36 cellular contexts compared by ENCODE assay signal in the genomic region with DNA sequence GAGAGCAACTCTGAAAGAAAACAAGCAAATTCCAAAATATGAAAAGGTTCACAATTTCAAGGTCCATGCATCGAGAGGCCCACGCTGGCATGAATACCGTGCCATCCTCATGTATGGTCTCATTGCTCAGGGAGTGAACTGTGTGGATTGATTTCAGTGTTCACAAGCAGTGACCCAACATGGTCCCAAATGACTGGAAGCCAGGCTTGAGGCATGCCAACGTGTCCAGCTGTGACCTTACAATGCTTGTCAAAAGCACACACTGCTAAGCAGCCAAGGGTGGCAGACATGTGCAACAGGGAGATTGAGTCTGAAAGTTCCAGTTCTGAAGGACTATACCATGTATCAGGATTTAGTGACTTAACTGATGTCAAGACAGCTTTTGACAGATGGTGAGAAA. TPM values are rescaled to one million over a fixed set of nuclear protein-coding genes. Genes with fewer than 3 reads are reported as not detected.
"Had no signal": no experiment of that assay in that cellular context is flagged by ENCODE, and none has a peak within 500 bp of the region (broad histone marks: within the 10 kb centered on the region; RNA-seq: fewer than 3 reads in every experiment).

No MANE protein-coding gene starts in this region.

- H2AFZ ChIP-seq: parathyroid adenoma had no signal

- H3K4me1 ChIP-seq: parathyroid adenoma, psoas muscle, right lobe of liver, spleen, suprapubic skin, testis, tibial artery, upper lobe of left lung, uterus had no signal

- H3K9me3 ChIP-seq: psoas muscle, right lobe of liver, suprapubic skin, testis, uterus had no signal

- H3K79me2 ChIP-seq: parathyroid adenoma had no signal

- DNase-seq: naive B cell; naive thymus-derived CD8-positive, alpha-beta T cell; nephron progenitor cell; nucleus accumbens; psoas muscle; right cardiac atrium; right lobe of liver; spleen; stimulated activated CD4-positive, alpha-beta T cell treated with anti-CD3 and anti-CD28 coated beads, Interleukin-12 subunit alpha, Interleukin-12 subunit beta, amount 100 ng/mL, for 4 hours; stimulated activated CD4-positive, alpha-beta T cell treated with anti-CD3 and anti-CD28 coated beads, Interleukin-1b, Interleukin-23, amount 100 ng/mL, for 48 hours; stimulated activated CD4-positive, alpha-beta T cell treated with anti-CD3 and anti-CD28 coated beads, Interleukin-4, amount 100 ng/mL, for 1 hour; stimulated activated CD4-positive, alpha-beta T cell treated with anti-CD3 and anti-CD28 coated beads, Interleukin-4, amount 100 ng/mL, for 4 hours; stimulated activated naive B cell treated with anti-CD40 and anti-IgM and Interleukin-4, amounts not matched to agents 10 μg/mL and 1 μg/mL and 100 μg/mL, for 72 hours; stimulated activated naive CD8-positive, alpha-beta T cell treated with anti-CD3 and anti-CD28 coated beads, Interleukin-15, amount 100 ng/mL, for 72 hours; stimulated activated naive CD8-positive, alpha-beta T cell treated with anti-CD3 and anti-CD28 coated beads, Interleukin-15, Interleukin-2, amounts not matched to agents 100 U/mL and 50 U/mL, for 24 hours; substantia nigra; testis; tibial artery; trophoblast cell; upper lobe of left lung; uterus had no signal

- H3K4me2 ChIP-seq: smooth muscle cell had no signal

- H3K4me3 ChIP-seq: psoas muscle, right lobe of liver, skin epidermis, smooth muscle cell, spleen, suprapubic skin, testis, tibial artery, upper lobe of left lung, uterus had no signal

- H3K9ac ChIP-seq: parathyroid adenoma had no signal

- H3K27me3 Mint-ChIP-seq: progenitor cell of endocrine pancreas; stimulated activated naive CD8-positive, alpha-beta T cell treated with anti-CD3 and anti-CD28 coated beads, Interleukin-15, amount 100 ng/mL, for 72 hours had no signal

- ATAC-seq: naive thymus-derived CD8-positive, alpha-beta T cell; natural killer cell treated with Interleukin-12 subunit alpha and Interleukin-12 subunit beta and Interleukin-15 and Interleukin-18, amount 100 ng/mL, for 72 hours; psoas muscle; right cardiac atrium; right lobe of liver; stimulated activated effector memory CD8-positive, alpha-beta T cell treated with anti-CD3 and anti-CD28 coated beads, Interleukin-12 subunit alpha, Interleukin-12 subunit beta, amount 100 ng/mL, for 72 hours; stimulated activated naive B cell treated with anti-CD40 and anti-IgM and Interleukin-4, amounts not matched to agents 10 μg/mL and 1 μg/mL and 100 μg/mL, for 72 hours; stimulated activated naive CD8-positive, alpha-beta T cell treated with anti-CD3 and anti-CD28 coated beads, Interleukin-15, amount 100 ng/mL, for 72 hours; stimulated activated naive CD8-positive, alpha-beta T cell treated with anti-CD3 and anti-CD28 coated beads, Interleukin-15, Interleukin-2, amounts not matched to agents 100 U/mL and 50 U/mL, for 24 hours had no signal

- H3K27me3 ChIP-seq: neutrophil, right lobe of liver, suprapubic skin, testis, upper lobe of left lung, uterus had no signal

- H3K27ac Mint-ChIP-seq: naive B cell; naive thymus-derived CD8-positive, alpha-beta T cell; natural killer cell treated with Interleukin-12 subunit alpha and Interleukin-12 subunit beta and Interleukin-15 and Interleukin-18, amount 100 ng/mL, for 72 hours; nephron progenitor cell; progenitor cell of endocrine pancreas; stimulated activated effector memory CD8-positive, alpha-beta T cell treated with anti-CD3 and anti-CD28 coated beads, Interleukin-12 subunit alpha, Interleukin-12 subunit beta, amount 100 ng/mL, for 72 hours; stimulated activated naive B cell treated with anti-CD40 and anti-IgM and Interleukin-4, amounts not matched to agents 10 μg/mL and 1 μg/mL and 100 μg/mL, for 72 hours; stimulated activated naive CD8-positive, alpha-beta T cell treated with anti-CD3 and anti-CD28 coated beads, Interleukin-15, amount 100 ng/mL, for 72 hours had no signal

- H3K27ac ChIP-seq: neutrophil, parathyroid adenoma, psoas muscle, right lobe of liver, skin epidermis, spleen, suprapubic skin, testis, tibial artery, upper lobe of left lung, uterus had no signal

- H3K36me3 Mint-ChIP-seq: naive B cell; natural killer cell treated with Interleukin-12 subunit alpha and Interleukin-12 subunit beta and Interleukin-15 and Interleukin-18, amount 100 ng/mL, for 72 hours; stimulated activated effector memory CD8-positive, alpha-beta T cell treated with anti-CD3 and anti-CD28 coated beads, Interleukin-12 subunit alpha, Interleukin-12 subunit beta, amount 100 ng/mL, for 72 hours had no signal

- H3K4me1 Mint-ChIP-seq: naive B cell; naive thymus-derived CD8-positive, alpha-beta T cell; stimulated activated effector memory CD8-positive, alpha-beta T cell treated with anti-CD3 and anti-CD28 coated beads, Interleukin-12 subunit alpha, Interleukin-12 subunit beta, amount 100 ng/mL, for 72 hours; stimulated activated naive B cell treated with anti-CD40 and anti-IgM and Interleukin-4, amounts not matched to agents 10 μg/mL and 1 μg/mL and 100 μg/mL, for 72 hours; stimulated activated naive CD8-positive, alpha-beta T cell treated with anti-CD3 and anti-CD28 coated beads, Interleukin-15, amount 100 ng/mL, for 72 hours had no signal

- H3K36me3 ChIP-seq: neutrophil, right lobe of liver, spleen, suprapubic skin, tibial artery, upper lobe of left lung, uterus had no signal

- H3K4me3 Mint-ChIP-seq: naive B cell; naive thymus-derived CD8-positive, alpha-beta T cell; natural killer cell treated with Interleukin-12 subunit alpha and Interleukin-12 subunit beta and Interleukin-15 and Interleukin-18, amount 100 ng/mL, for 72 hours; nephron progenitor cell; neural crest cell; stimulated activated effector memory CD8-positive, alpha-beta T cell treated with anti-CD3 and anti-CD28 coated beads, Interleukin-12 subunit alpha, Interleukin-12 subunit beta, amount 100 ng/mL, for 72 hours; stimulated activated naive B cell treated with anti-CD40 and anti-IgM and Interleukin-4, amounts not matched to agents 10 μg/mL and 1 μg/mL and 100 μg/mL, for 72 hours; stimulated activated naive CD8-positive, alpha-beta T cell treated with anti-CD3 and anti-CD28 coated beads, Interleukin-15, amount 100 ng/mL, for 72 hours had no signal

- H3K9me3 Mint-ChIP-seq: natural killer cell treated with Interleukin-12 subunit alpha and Interleukin-12 subunit beta and Interleukin-15 and Interleukin-18, amount 100 ng/mL, for 72 hours; stimulated activated effector memory CD8-positive, alpha-beta T cell treated with anti-CD3 and anti-CD28 coated beads, Interleukin-12 subunit alpha, Interleukin-12 subunit beta, amount 100 ng/mL, for 72 hours had no signal

RNA-seq across cellular contexts. Expression of gene CLDN24, which starts 58.7 kb away (rescaled TPM):
- total RNA-seq: myocyte; naive thymus-derived CD8-positive, alpha-beta T cell; natural killer cell treated with Interleukin-12 subunit alpha and Interleukin-12 subunit beta and Interleukin-15 and Interleukin-18, amount 100 ng/mL, for 72 hours; neural crest cell; omental fat pad; osteocyte; progenitor cell of endocrine pancreas; psoas muscle; renal cortical epithelial cell; right cardiac atrium; right lobe of liver; smooth muscle cell; spleen; suprapubic skin; testis; upper lobe of left lung; ureter; uterus had no signal
- polyA plus RNA-seq: psoas muscle, right cardiac atrium, smooth muscle cell, spleen, thymus had no signal
